ENCODE assay signal across 8 cellular contexts in the genomic region with DNA sequence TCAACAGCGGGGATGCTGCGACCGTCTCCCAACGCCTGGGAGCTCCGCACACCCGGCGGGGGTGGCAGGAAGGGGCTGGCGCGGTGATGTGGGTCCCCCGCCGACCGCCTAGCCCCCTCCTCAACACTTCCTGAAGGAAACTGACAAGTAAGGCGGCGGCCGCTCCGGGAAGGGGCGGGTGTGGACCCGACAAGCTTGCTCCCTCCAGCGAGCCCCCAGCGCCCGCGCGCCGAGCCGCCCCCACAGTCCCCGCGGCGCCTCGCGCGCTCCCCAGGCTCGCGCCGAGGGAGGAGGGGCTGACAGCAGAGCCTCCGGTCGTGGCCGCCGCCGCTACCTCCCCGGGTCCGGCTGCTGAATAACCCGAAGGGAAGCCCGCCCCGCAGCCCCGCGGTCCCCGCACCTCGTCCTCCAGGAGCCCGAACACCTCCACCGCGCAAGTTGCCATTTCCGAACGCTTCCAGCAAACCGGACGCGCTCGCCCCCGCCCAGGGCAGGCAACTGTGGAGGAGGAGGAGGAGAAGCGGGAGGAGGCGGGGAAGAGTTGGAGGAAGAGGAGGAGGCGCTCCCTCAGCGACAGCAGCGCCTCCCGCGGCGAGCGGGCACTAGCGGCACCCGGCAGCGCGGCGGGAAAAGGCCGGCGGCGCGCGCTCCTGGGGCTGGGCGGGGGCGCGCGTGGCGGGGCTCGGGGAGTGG. TPM values are rescaled to one million over a fixed set of nuclear protein-coding genes. Genes with fewer than 3 reads are reported as not detected.
DNase-seq lines count a peak whose midpoint lies in the region; ATAC-seq and TF ChIP-seq lines count a peak whose summit lies in the region.

A gene (minus strand): TSS at position 502 of the 693 bp plus-strand sequence. CDS start 57 bp downstream, at position 445.

- in situ Hi-C loops in GM23248 (cut with MboI) = no loop called here

- H3K9me2 ChIP-seq in GM23248 (ENCODE audit: insufficient read depth) = no peaks in the 10 kb centered on the region

- H3K4me3 ChIP-seq in DND-41 (ENCODE audit: low read depth in 1 of 2, low read length in 2 of 2) (peak within 1 kb of the TSS; percentile 47 to 82), GM23248 (peak within 1 kb of the TSS; percentile 77), neuron (ENCODE audit: low read length) (peak within 1 kb of the TSS; percentile 96)

- H3K27me3 ChIP-seq in DND-41 (ENCODE audit: insufficient read depth, low read length, poor library complexity) = peaks cover 11% of the 10 kb centered on the region
- no peaks in the 10 kb centered on the region for H3K27me3 ChIP-seq in GM23248 (replicated peaks; ENCODE audit: insufficient read depth)
- no peaks in the 10 kb centered on the region for H3K27me3 ChIP-seq in foreskin keratinocyte
- no peaks in the 10 kb centered on the region for H3K27me3 ChIP-seq in neuron (ENCODE audit: insufficient read depth, low read length)

- DNase-seq in DND-41 (peak; percentile 88), GM23248 (peak; percentile 95), Kasumi-1 (lab: John Stamatoyannopoulos, UW) (peak; percentile 82 to 86), SIG-M5 treated with dmso at 0.1 percent for 504 hours (lab: John Stamatoyannopoulos, UW; ENCODE audit: unreplicated experiment) (peak; percentile 83), foreskin keratinocyte (peak; percentile 63 to 74), stromal cell of bone marrow (ENCODE audit: low read depth) (peak; percentile 80)
- DNase-seq in activated gamma-delta T cell treated with anti-CD3 and anti-CD28 coated beads, Interleukin-2, amount 50 U/mL, for 16 hours (ENCODE audit: low read depth) = peak; percentile 55

- peaks cover 8% of the 10 kb centered on the region for H3K79me2 ChIP-seq in DND-41 (ENCODE audit: insufficient read depth, low read length)
- peaks cover 63% of the 10 kb centered on the region for H3K79me2 ChIP-seq in GM23248 (ENCODE audit: insufficient read depth)

- peak within 1 kb of the TSS; percentile 97 for H2AFZ ChIP-seq in DND-41 (ENCODE audit: low read depth, low read length)
- peak within 1 kb of the TSS; percentile 92 for H2AFZ ChIP-seq in GM23248
- peak within 1 kb of the TSS; percentile 98 for H2AFZ ChIP-seq in neuron (ENCODE audit: low read depth, low read length)

- peak; percentile 93 for ATAC-seq in DND-41 (ENCODE audit: insufficient read depth, low read depth)
- peak; percentile 91 for ATAC-seq in foreskin keratinocyte

- 1% methylated on average over 31 to 68 of the region's 83 CpGs for WGBS in GM23248 (ENCODE audit: low coverage in 1 of 2, low lambda C conversion rate in 2 of 2, missing lambda C conversion rate in 2 of 2), 2 experiments

- H4K20me1 ChIP-seq in DND-41 (ENCODE audit: insufficient read depth, low read length) (no peaks in the 10 kb centered on the region), GM23248 (ENCODE audit: insufficient read depth) (no peaks in the 10 kb centered on the region)

- H3K36me3 ChIP-seq in DND-41 (ENCODE audit: insufficient read depth, low read length) = no peaks in the 10 kb centered on the region
- H3K36me3 ChIP-seq in GM23248 (ENCODE audit: low read depth) = no peaks in the 10 kb centered on the region
- H3K36me3 ChIP-seq in neuron (ENCODE audit: insufficient read depth, low read length) = no peaks in the 10 kb centered on the region

- H3K27ac ChIP-seq in DND-41 (ENCODE audit: low read length) (peak within 1 kb of the TSS; percentile 73), GM23248 (peak within 1 kb of the TSS; percentile 79), foreskin keratinocyte (peak within 1 kb of the TSS; percentile 86)

- peaks cover 20% of the 10 kb centered on the region; the same call in 1 of the 2 replicates for H3F3A ChIP-seq in GM23248 (ENCODE audit: insufficient read depth)

- peak within 1 kb of the TSS; percentile 84 for H3K9ac ChIP-seq in DND-41 (ENCODE audit: low read depth, low read length)
- peak within 1 kb of the TSS; percentile 81 for H3K9ac ChIP-seq in GM23248

- peak; percentile 81 for TF ChIP-seq CTCF in DND-41 (IDR thresholded peaks at IDR 0.05; ENCODE audit: borderline replicate concordance, extremely low read depth, low read length, poor library complexity, severe bottlenecking)
- TF ChIP-seq CTCF in foreskin keratinocyte (conservative IDR thresholded peaks at IDR 0.05) = peak; percentile 73

- H3K4me1 ChIP-seq in DND-41 (ENCODE audit: insufficient read depth, low read length) (peaks cover 32% of the 10 kb centered on the region), GM23248 (ENCODE audit: insufficient read depth) (peaks cover 25% of the 10 kb centered on the region), foreskin keratinocyte (peaks cover 29% of the 10 kb centered on the region), neuron (ENCODE audit: insufficient read depth, low read length) (peaks cover 25% of the 10 kb centered on the region)

- peak within 1 kb of the TSS; percentile 74 for H3K4me2 ChIP-seq in DND-41 (ENCODE audit: insufficient read depth, low read length)
- peak within 1 kb of the TSS; percentile 95 for H3K4me2 ChIP-seq in GM23248 (ENCODE audit: unreplicated experiment)

- H3K9me3 ChIP-seq in DND-41 (ENCODE audit: insufficient read depth, low read length, severe bottlenecking) = no peaks in the 10 kb centered on the region
- no peaks in the 10 kb centered on the region for H3K9me3 ChIP-seq in GM23248 (ENCODE audit: low read depth)
- no peaks in the 10 kb centered on the region for H3K9me3 ChIP-seq in neuron (ENCODE audit: low read length)

RNA-seq across cellular contexts. Expression of the gene that starts here (rescaled TPM):
- total RNA-seq in GM23248 (2014; rRNA removed; shearing (Covaris generic)) = 21.8 and 26.8 TPM in 2 replicates
- polyA plus RNA-seq in GM23248 (2016; fragmentation: Nextera tagmentation; extraction: Ambion mirVana) (9.9 and 11.0 TPM in 2 replicates), foreskin keratinocyte (3.9 and 7.8 TPM in 2 replicates)
- 24.8 and 40.2 TPM in 2 replicates for total RNA-seq in foreskin keratinocyte

Comparison
In these comparisons a context has a peak if more than half of its experiments do, and no peak if none do; other contexts are left out.
1. Peak in every context shown above with its lines: DNase-seq, ATAC-seq, H3K4me3 ChIP-seq and H3K27ac ChIP-seq.